In the genomic region with DNA sequence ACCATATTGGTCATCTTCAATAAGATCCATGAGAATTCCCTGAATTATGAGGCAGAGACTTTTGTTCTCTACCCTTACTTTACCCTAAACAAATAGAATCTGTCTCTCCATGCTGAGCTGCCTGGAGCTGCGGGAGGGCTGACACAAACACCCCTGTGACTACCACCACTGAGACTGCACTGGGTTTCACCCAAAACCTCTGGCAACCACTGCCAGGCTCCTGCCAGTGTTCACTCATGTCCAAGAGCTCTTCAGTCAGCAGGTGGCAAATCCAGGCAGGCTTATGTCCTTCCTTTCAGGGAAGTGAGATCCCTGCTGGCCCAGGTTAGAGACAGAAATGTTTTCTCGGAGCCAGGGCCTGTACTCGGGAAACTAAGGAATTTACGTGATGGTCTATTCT, we compare ENCODE assay signal across 3 cellular contexts.
"Had no signal": no experiment of that assay in that cellular context is flagged by ENCODE, and none has a peak within 500 bp of the region (broad histone marks: within the 10 kb centered on the region; RNA-seq: fewer than 3 reads in every experiment).

No MANE protein-coding gene starts in this region.

- H3K4me3 ChIP-seq: GM12878 had no signal

- ATAC-seq: GM12878 had no signal

- DNase-seq: GDM1, GF-D8 had no signal
